Comparison of ENCODE assay signal across 1 cellular context in genomic region chr14:38207342-38207741, GRCh38.
TF ChIP-seq lines count a peak whose summit lies in the region.

No MANE protein-coding gene starts in this region.

TF ChIP-seq in endothelial cell of umbilical vein, 7 proteins besides CTCF, POLR2A, EP300 and RAD21 (continued from another document):
- TF ChIP-seq JUN (IDR thresholded peaks at IDR 0.05; ENCODE audit: borderline replicate concordance, insufficient read depth, insufficient read length, low read depth) (no peak), MYC (IDR thresholded peaks at IDR 0.05; ENCODE audit: low read depth, low read length) (no peak), MAX (IDR thresholded peaks at IDR 0.05; ENCODE audit: insufficient read depth, insufficient read length) (no peak)
